7 cellular contexts compared by ENCODE assay signal in the genomic region with DNA sequence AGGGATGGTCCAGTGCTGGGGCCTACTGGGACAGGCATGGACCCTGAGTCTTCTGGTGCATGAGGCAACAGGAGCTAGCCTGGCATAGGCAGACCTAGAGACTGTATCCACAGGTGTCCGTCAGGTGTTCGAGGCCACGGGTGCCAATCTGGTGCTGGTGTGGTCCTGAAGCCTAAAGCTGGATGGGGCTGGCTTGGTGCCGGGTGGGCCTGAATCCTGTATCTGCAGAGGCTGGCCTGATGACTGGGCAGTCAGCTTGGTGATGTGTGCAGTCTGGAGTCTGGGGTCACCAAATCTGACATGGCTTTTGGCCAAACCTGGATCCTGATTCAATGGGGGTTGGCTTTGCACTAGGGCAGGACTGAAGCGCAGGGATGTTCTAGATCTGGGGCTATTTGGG.
"Had no signal": no experiment of that assay in that cellular context is flagged by ENCODE, and none has a peak within 500 bp of the region (broad histone marks: within the 10 kb centered on the region; RNA-seq: fewer than 3 reads in every experiment).

No MANE protein-coding gene starts in this region.

- FAIRE-seq: H1, H54, HepG2 had no signal

- DNase-seq: H9, HCEC 1CT had no signal

- ATAC-seq: GM23338, HepG2 had no signal

- H3K27ac ChIP-seq: HL-60 had no signal

- H3K4me3 ChIP-seq: GM23338 had no signal
